25 cellular contexts compared by ENCODE assay signal in the genomic region with DNA sequence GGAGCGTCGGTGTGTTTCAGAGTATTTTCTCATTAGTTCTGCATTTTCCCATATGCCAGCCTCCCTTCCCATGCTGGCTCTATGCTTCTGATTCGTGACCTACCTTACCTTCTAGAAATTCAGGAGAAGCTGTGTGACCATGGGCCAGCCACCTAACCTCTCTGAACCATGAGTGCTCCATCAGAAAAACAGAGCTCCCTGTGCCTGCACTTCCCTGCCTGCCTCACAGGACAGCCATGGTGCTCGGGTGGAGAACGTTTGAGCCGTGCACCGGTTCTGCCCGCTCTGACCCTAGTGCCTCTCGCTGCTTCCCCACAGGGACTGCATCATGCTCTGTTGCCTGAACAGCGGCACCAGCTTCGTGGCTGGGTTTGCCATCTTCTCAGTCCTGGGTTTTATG.
"Had no signal": no experiment of that assay in that cellular context is flagged by ENCODE, and none has a peak within 500 bp of the region (broad histone marks: within the 10 kb centered on the region; RNA-seq: fewer than 3 reads in every experiment).

No MANE protein-coding gene starts in this region.

- H3K9me3 ChIP-seq: MG63, SJSA1 had no signal

- FAIRE-seq: HTR-8/SVneo, RCC 7860 had no signal

- H3K4me3 ChIP-seq: MG63, SJSA1, SK-N-MC had no signal

- H3K27me3 ChIP-seq: MG63 had no signal

- DNase-seq: Karpas-422, KG1, MG63, NCI-H1092, NCI-H1105 treated with DMSO at 0.1 percent for 48 hours, NCI-H1417 treated with DMSO at 0.1 percent for 48 hours, NCI-H146, NCI-H1694 treated with DMSO at 0.1 percent for 48 hours, NCI-H1930, NCI-H2081, NCI-H2107, NCI-H2227 treated with DMSO at 0.1 percent for 48 hours, NCI-H446, NCI-H510A, NCI-H524 treated with DMSO at 0.1 percent for 48 hours, NCI-H69, NCI-H774, Right ventricle myocardium superior, RPMI8226, SIG-M5 had no signal

- H3K36me3 ChIP-seq: MG63, SJSA1 had no signal

- H3K27ac ChIP-seq: HL-60, SK-N-MC had no signal
